Comparison of ENCODE assay signal across 31 cellular contexts in genomic region chr10:94138391-94138790, GRCh38.
DNase-seq lines count a peak whose midpoint lies in the region; ATAC-seq, FAIRE-seq and TF ChIP-seq lines count a peak whose summit lies in the region.
"Had no signal": no experiment of that assay in that cellular context is flagged by ENCODE, and none has a peak within 500 bp of the region (broad histone marks: within the 10 kb centered on the region; RNA-seq: fewer than 3 reads in every experiment).

No MANE protein-coding gene starts in this region.

- CTCF ChIA-PET in AG04450 (lab: Charles Lee) = interaction anchor here (1.6 kb wide), 1 partner anchor 306 kb away, joined by 5 read pairs; no protein-coding TSS in a partner anchor

- no peak overlapping the region for H3K4me3 Mint-ChIP-seq in GM23338
- H3K4me3 Mint-ChIP-seq: activated CD8-positive, alpha-beta memory T cell treated with anti-CD3 and anti-CD28 coated beads, Interleukin-2, amount 10 ng/mL, durations not matched to agents 7 days and 5 days; activated T-helper 1 cell treated with anti-CD3 and anti-CD28 coated beads, Interleukin-12 subunit alpha, Interleukin-12 subunit beta, Interleukin-2, Interleukin-4 antibody, amounts not matched to agents 30 ng/mL and 10 ng/mL and 1 ng/mL, durations not matched to agents 14 hours and 24 hours and 36 hours; CD14-positive monocyte; neural crest cell; stimulated activated effector memory CD8-positive, alpha-beta T cell treated with anti-CD3 and anti-CD28 coated beads, Interleukin-12 subunit alpha, Interleukin-12 subunit beta, amount 100 ng/mL, for 72 hours; T-helper 1 cell treated with Interleukin-12 subunit alpha and Interleukin-12 subunit beta and Interleukin-4 antibody, amounts not matched to agents 30 μg/mL and 1 μg/mL, for 36 hours had no signal

- DNase-seq in AG04450 (ENCODE audit: low read depth, low spot score) (peak; percentile 55), HCEC 1CT (peak; percentile 75), astrocyte of the hippocampus (ENCODE audit: low read depth, low spot score) (peak; percentile 7), iris pigment epithelial cell (ENCODE audit: low read depth) (peak; percentile 83), kidney (no peak), GM23338 (ENCODE audit: low spot score) (no peak), breast epithelium (ENCODE audit: low spot score in 2 of 2) (no peak), GM13976 (ENCODE audit: low spot score) (no peak)
- DNase-seq: activated CD4-positive, alpha-beta T cell treated with anti-CD3 and anti-CD28 coated beads for 48 hours; activated CD8-positive, alpha-beta memory T cell treated with anti-CD3 and anti-CD28 coated beads, Interleukin-2, amount 10 ng/mL, durations not matched to agents 7 days and 5 days; activated naive CD4-positive, alpha-beta T cell treated with anti-CD3 and anti-CD28 coated beads, Interleukin-2, amount 50 U/mL, for 16 hours; aorta; DMS 273 treated with DMSO at 0.1 percent for 48 hours; effector CD8-positive, alpha-beta T cell; head of caudate nucleus; mucosa of descending colon; NCI-H1105; NCI-H2107; NCI-H446 treated with DMSO at 0.1 percent for 48 hours; stimulated activated CD4-positive, alpha-beta T cell treated with anti-CD3 and anti-CD28 coated beads, Interleukin-2, amount 100 ng/mL, for 24 hours had no signal

- H2AFZ ChIP-seq in GM23338 = no peak overlapping the region

- no peak for ATAC-seq in GM23338
- ATAC-seq: activated CD8-positive, alpha-beta memory T cell treated with anti-CD3 and anti-CD28 coated beads, Interleukin-2, amount 10 ng/mL, durations not matched to agents 7 days and 5 days; GM12878; HepG2; left lobe of liver; mucosa of descending colon; stimulated activated effector memory CD8-positive, alpha-beta T cell treated with anti-CD3 and anti-CD28 coated beads, Interleukin-12 subunit alpha, Interleukin-12 subunit beta, amount 100 ng/mL, for 72 hours had no signal

- H3K4me2 ChIP-seq in GM23338 = no peak overlapping the region

- H3K27ac Mint-ChIP-seq in GM23338 = no peak overlapping the region
- H3K27ac Mint-ChIP-seq: activated CD8-positive, alpha-beta memory T cell treated with anti-CD3 and anti-CD28 coated beads, Interleukin-2, amount 10 ng/mL, durations not matched to agents 7 days and 5 days; activated T-helper 1 cell treated with anti-CD3 and anti-CD28 coated beads, Interleukin-12 subunit alpha, Interleukin-12 subunit beta, Interleukin-2, Interleukin-4 antibody, amounts not matched to agents 30 ng/mL and 10 ng/mL and 1 ng/mL, durations not matched to agents 14 hours and 24 hours and 36 hours; CD14-positive monocyte; stimulated activated effector memory CD8-positive, alpha-beta T cell treated with anti-CD3 and anti-CD28 coated beads, Interleukin-12 subunit alpha, Interleukin-12 subunit beta, amount 100 ng/mL, for 72 hours; T-helper 1 cell treated with Interleukin-12 subunit alpha and Interleukin-12 subunit beta and Interleukin-4 antibody, amounts not matched to agents 30 μg/mL and 1 μg/mL, for 36 hours had no signal

- H3K79me2 ChIP-seq in GM23338 (replicated peaks; ENCODE audit: insufficient read depth) = no peaks in the 10 kb centered on the region

- no peaks in the 10 kb centered on the region for H3K9me2 ChIP-seq in GM23338 (ENCODE audit: insufficient read depth)

- no peaks in the 10 kb centered on the region for H3F3A ChIP-seq in GM23338 (replicated peaks; ENCODE audit: low read depth)

- no peak overlapping the region for H3K9ac ChIP-seq in kidney (ENCODE audit: low read length in 2 of 2)

- no peak for TF ChIP-seq CTCF in AG04450 (IDR thresholded peaks at IDR 0.05; ENCODE audit: low read depth, low read length)
- TF ChIP-seq CTCF in kidney (IDR thresholded peaks at IDR 0.05; ENCODE audit: borderline replicate concordance, extremely low read depth, insufficient read depth) = no peak
- TF ChIP-seq CTCF in GM23338 (conservative IDR thresholded peaks at IDR 0.05; ENCODE audit: low read depth in 2 of 2) = no peak
- TF ChIP-seq CTCF in breast epithelium (IDR thresholded peaks at IDR 0.05) = no peak
- TF ChIP-seq CTCF in GM13976 (IDR thresholded peaks at IDR 0.05; ENCODE audit: borderline replicate concordance, control extremely low read depth, extremely low read depth, insufficient read depth, missing control alignments) = no peak

- no peak for TF ChIP-seq POLR2A in breast epithelium (IDR thresholded peaks at IDR 0.05)

- H3K4me1 ChIP-seq in kidney (ENCODE audit: control insufficient read depth in 1 of 2, insufficient read depth in 1 of 2, low read depth in 1 of 2, low read length in 2 of 2) = no peaks in the 10 kb centered on the region
- H3K4me1 ChIP-seq in GM23338 (ENCODE audit: insufficient read depth) = no peaks in the 10 kb centered on the region
- H3K4me1 ChIP-seq in breast epithelium = no peaks in the 10 kb centered on the region
- H3K4me1 ChIP-seq: prostate gland, suprapubic skin had no signal

- intact Hi-C loops in kidney (cut with DNase I) (no loop called here), breast epithelium (cut with DNase I; ENCODE audit: low total_unique reads) (no loop called here)

- no peaks in the 10 kb centered on the region for H3K9me3 ChIP-seq in AG04450 (ENCODE audit: control insufficient read depth, insufficient read depth, low read length)
- H3K9me3 ChIP-seq in kidney (ENCODE audit: control insufficient read depth in 1 of 2, low read length in 2 of 2) = no peaks in the 10 kb centered on the region
- H3K9me3 ChIP-seq in breast epithelium = no peaks in the 10 kb centered on the region
- H3K9me3 ChIP-seq: mucosa of descending colon, prostate gland, suprapubic skin had no signal

- H3K36me3 Mint-ChIP-seq in GM23338 (ENCODE audit: low read depth) = no peaks in the 10 kb centered on the region
- H3K36me3 Mint-ChIP-seq: activated CD8-positive, alpha-beta memory T cell treated with anti-CD3 and anti-CD28 coated beads, Interleukin-2, amount 10 ng/mL, durations not matched to agents 7 days and 5 days; CD14-positive monocyte; stimulated activated effector memory CD8-positive, alpha-beta T cell treated with anti-CD3 and anti-CD28 coated beads, Interleukin-12 subunit alpha, Interleukin-12 subunit beta, amount 100 ng/mL, for 72 hours had no signal

- H3K9me3 Mint-ChIP-seq in GM23338 = no peaks in the 10 kb centered on the region
- H3K9me3 Mint-ChIP-seq: activated T-helper 1 cell treated with anti-CD3 and anti-CD28 coated beads, Interleukin-12 subunit alpha, Interleukin-12 subunit beta, Interleukin-2, Interleukin-4 antibody, amounts not matched to agents 30 ng/mL and 10 ng/mL and 1 ng/mL, durations not matched to agents 14 hours and 24 hours and 36 hours; neural crest cell; stimulated activated effector memory CD8-positive, alpha-beta T cell treated with anti-CD3 and anti-CD28 coated beads, Interleukin-12 subunit alpha, Interleukin-12 subunit beta, amount 100 ng/mL, for 72 hours; T-helper 1 cell treated with Interleukin-12 subunit alpha and Interleukin-12 subunit beta and Interleukin-4 antibody, amounts not matched to agents 30 μg/mL and 1 μg/mL, for 36 hours had no signal

- no peaks in the 10 kb centered on the region for H4K20me1 ChIP-seq in GM23338 (replicated peaks; ENCODE audit: insufficient read depth)

- no peaks in the 10 kb centered on the region for H3K27me3 ChIP-seq in AG04450 (ENCODE audit: control insufficient read depth, insufficient read depth, low read length)
- H3K27me3 ChIP-seq in GM23338 (ENCODE audit: insufficient read depth) = no peaks in the 10 kb centered on the region
- H3K27me3 ChIP-seq in breast epithelium = no peaks in the 10 kb centered on the region
- H3K27me3 ChIP-seq: suprapubic skin had no signal

- no peaks in the 10 kb centered on the region for H3K4me1 Mint-ChIP-seq in GM23338
- H3K4me1 Mint-ChIP-seq: activated CD8-positive, alpha-beta memory T cell treated with anti-CD3 and anti-CD28 coated beads, Interleukin-2, amount 10 ng/mL, durations not matched to agents 7 days and 5 days; CD14-positive monocyte; neural crest cell; stimulated activated effector memory CD8-positive, alpha-beta T cell treated with anti-CD3 and anti-CD28 coated beads, Interleukin-12 subunit alpha, Interleukin-12 subunit beta, amount 100 ng/mL, for 72 hours had no signal

- H3K36me3 ChIP-seq in kidney (ENCODE audit: control insufficient read depth in 1 of 2, insufficient read depth in 2 of 2, low read length in 2 of 2) (no peaks in the 10 kb centered on the region), GM23338 (ENCODE audit: insufficient read depth) (no peaks in the 10 kb centered on the region), breast epithelium (no peaks in the 10 kb centered on the region)
- H3K36me3 ChIP-seq: prostate gland, suprapubic skin had no signal

- H3K27ac ChIP-seq in AG04450 (ENCODE audit: low read depth, low read length) (no peak overlapping the region), kidney (ENCODE audit: low read depth in 2 of 2, low read length in 2 of 2) (no peak overlapping the region), GM23338 (ENCODE audit: low read depth) (no peak overlapping the region), breast epithelium (no peak overlapping the region)
- H3K27ac ChIP-seq: prostate gland, suprapubic skin had no signal

- no peak for FAIRE-seq in kidney (lab: Jason Lieb, UNC)
- FAIRE-seq: GM12878, HepG2, urothelium cell line had no signal

- no peaks in the 10 kb centered on the region for H3K27me3 Mint-ChIP-seq in GM23338 (ENCODE audit: insufficient read depth, low read depth, poor library complexity)

- POLR2A ChIA-PET in AG04450 (lab: Yijun Ruan, JAX) = interaction anchor here (0.9 to 1.1 kb wide), 2 partner anchors 13 to 16 kb away, joined by 3 to 4 read pairs; no protein-coding TSS in a partner anchor

- no peak overlapping the region for H3K4me3 ChIP-seq in AG04450 (ENCODE audit: low read depth, low read length)
- H3K4me3 ChIP-seq in kidney (ENCODE audit: low read length in 2 of 2) = no peak overlapping the region
- H3K4me3 ChIP-seq in GM23338 = no peak overlapping the region
- H3K4me3 ChIP-seq in breast epithelium = no peak overlapping the region
- H3K4me3 ChIP-seq: GM12878, mucosa of descending colon, prostate gland, suprapubic skin had no signal

- in situ Hi-C loops in GM13976 (cut with MboI; ENCODE audit: low sequenced_read_pairs, unreplicated experiment) = no loop called here

TF ChIP-seq in GM23338, 12 proteins besides CTCF, POLR2A, EP300 and RAD21 (continues in another document):
- TF ChIP-seq POLR2AphosphoS5 (IDR thresholded peaks at IDR 0.05; ENCODE audit: low read depth) (no peak), EZH2 (IDR thresholded peaks at IDR 0.05; ENCODE audit: low read depth, unreplicated experiment) (no peak)

Comparison
In these comparisons a context has a peak if more than half of its experiments do, and no peak if none do; other contexts are left out.
1. DNase-seq: peak in AG04450 (single experiment), HCEC 1CT (single experiment), astrocyte of the hippocampus (single experiment) and iris pigment epithelial cell (single experiment); none in kidney (single experiment), GM23338 (single experiment), breast epithelium (0 of 2) and GM13976 (single experiment).